ENCODE assay signal across 21 cellular contexts in genomic region chr3:128435058-128435457, GRCh38. TPM values are rescaled to one million over a fixed set of nuclear protein-coding genes. Genes with fewer than 3 reads are reported as not detected.
DNase-seq lines count a peak whose midpoint lies in the region; ATAC-seq, FAIRE-seq and TF ChIP-seq lines count a peak whose summit lies in the region.
"Had no signal": no experiment of that assay in that cellular context is flagged by ENCODE, and none has a peak within 500 bp of the region (broad histone marks: within the 10 kb centered on the region; RNA-seq: fewer than 3 reads in every experiment).

No MANE protein-coding gene starts in this region.

- peak overlapping the region; percentile 59 to 66 for H3K27ac ChIP-seq in breast epithelium
- no peak overlapping the region for H3K27ac ChIP-seq in K562 (ENCODE audit: extremely low read depth, low read depth, low read length)
- no peak overlapping the region for H3K27ac ChIP-seq in mesendoderm (ENCODE audit: low read depth, low read length)

- H3K4me1 Mint-ChIP-seq in MCF 10A (ENCODE audit: insufficient read depth, unreplicated experiment), result no peaks in the 10 kb centered on the region
- peaks cover 12% of the 10 kb centered on the region for H3K4me1 Mint-ChIP-seq in activated T-cell treated with anti-CD3 and anti-CD28 coated beads, Interleukin-2, amount 50 U/mL, for 24 hours (ENCODE audit: low read depth)

- no peak overlapping the region for H3K56ac ChIP-seq in mesendoderm (ENCODE audit: low read length)

- H3K36me3 ChIP-seq in breast epithelium, result no peaks in the 10 kb centered on the region
- H3K36me3 ChIP-seq in K562 (ENCODE audit: control insufficient read depth, insufficient read depth, low read length), result no peaks in the 10 kb centered on the region
- no peaks in the 10 kb centered on the region for H3K36me3 ChIP-seq in mesendoderm (ENCODE audit: control insufficient read depth, insufficient read depth, low read length)

- H3K4me2 ChIP-seq in K562 (ENCODE audit: insufficient read depth, low read length) (no peak overlapping the region), mesendoderm (ENCODE audit: low read length) (no peak overlapping the region)

- no peak for FAIRE-seq in K562 (lab: Jason Lieb, UNC)
- FAIRE-seq: GM12892, H54, urothelium cell line had no signal

- TF ChIP-seq RAD21 in K562 (CRISPR knock-in tag; conservative IDR thresholded peaks at IDR 0.05 in 1 of 2, IDR thresholded peaks at IDR 0.05 in 1 of 2), result no peak

- H4K5ac ChIP-seq in mesendoderm (ENCODE audit: low read length), result no peak overlapping the region

- no peak overlapping the region for H3K4ac ChIP-seq in mesendoderm (ENCODE audit: low read depth, low read length)

- H3K9me3 ChIP-seq in breast epithelium (no peaks in the 10 kb centered on the region), K562 (replicated peaks; ENCODE audit: control insufficient read depth, insufficient read depth, low read depth, low read length) (no peaks in the 10 kb centered on the region)

- DNase-seq in breast epithelium (ENCODE audit: low spot score in 2 of 2) (peak; percentile 43 to 70), MCF 10A (ENCODE audit: unreplicated experiment) (no peak), K562 (ENCODE audit: extremely low read depth in 1 of 4, low spot score in 3 of 4) (peak in 1 of 4 experiments; percentile 22), mesendoderm (peak; percentile 73), SKM-1 treated with dmso at 0.1 percent for 144 hours (lab: John Stamatoyannopoulos, UW; ENCODE audit: unreplicated experiment) (no peak), HuH-7.5 (ENCODE audit: low spot score) (no peak)
- DNase-seq in central memory CD4-positive, alpha-beta T cell, result no peak
- DNase-seq in activated T-cell treated with anti-CD3 and anti-CD28 coated beads, Interleukin-2, amount 50 U/mL, for 24 hours, result no peak
- DNase-seq: activated CD8-positive, alpha-beta memory T cell treated with anti-CD3 and anti-CD28 coated beads for 24 hours; CD4-positive, alpha-beta T cell; effector memory CD8-positive, alpha-beta T cell; hippocampal formation; NCI-H187 treated with DMSO at 0.1 percent for 48 hours; NCI-H510A; stimulated activated naive CD8-positive, alpha-beta T cell treated with anti-CD3 and anti-CD28 coated beads, Interleukin-15, amount 100 ng/mL, for 72 hours had no signal

- H3K79me1 ChIP-seq in mesendoderm (ENCODE audit: low read length), result no peaks in the 10 kb centered on the region

- no peaks in the 10 kb centered on the region for H4K20me1 ChIP-seq in K562 (replicated peaks; ENCODE audit: control insufficient read depth, insufficient read depth, low read length)

- H3K9ac ChIP-seq in K562 (ENCODE audit: insufficient read depth in 1 of 2, low read depth in 2 of 2, low read length in 2 of 2) (0 out of 4 replicates have a peak overlapping the region, but pooled peaks of 1 of the 2 experiments have one; percentile 67), mesendoderm (ENCODE audit: low read length) (no peak overlapping the region)

- in situ Hi-C loops in K562 (cut with MboI), result no loop called here

- no peak for TF ChIP-seq EP300 in K562 (IDR thresholded peaks at IDR 0.05; ENCODE audit: low read length)

- H3K4me3 ChIP-seq in breast epithelium (no peak overlapping the region), K562 (no peak overlapping the region), mesendoderm (ENCODE audit: low read length) (no peak overlapping the region)

- H2BK120ac ChIP-seq in mesendoderm (ENCODE audit: low read depth, low read length), result no peak overlapping the region

- no peak overlapping the region for H3K4me3 Mint-ChIP-seq in MCF 10A (ENCODE audit: unreplicated experiment)
- H3K4me3 Mint-ChIP-seq in activated T-cell treated with anti-CD3 and anti-CD28 coated beads, Interleukin-2, amount 50 U/mL, for 24 hours, result no peak overlapping the region
- H3K4me3 Mint-ChIP-seq: CD4-positive, alpha-beta T cell; central memory CD8-positive, alpha-beta T cell; effector memory CD8-positive, alpha-beta T cell; stimulated activated naive CD8-positive, alpha-beta T cell treated with anti-CD3 and anti-CD28 coated beads, Interleukin-15, amount 100 ng/mL, for 72 hours had no signal

- H3K79me2 ChIP-seq in K562 (ENCODE audit: control insufficient read depth, insufficient read depth, low read length) (no peaks in the 10 kb centered on the region), mesendoderm (ENCODE audit: control insufficient read depth, insufficient read depth, low read length) (no peaks in the 10 kb centered on the region)

- POLR2A ChIA-PET in MCF 10A (lab: Yijun Ruan, JAX), result interaction anchor here (0.7 kb wide), 1 partner anchor 52 kb away, joined by 3 read pairs; no protein-coding TSS in a partner anchor
- POLR2A ChIA-PET in K562 (lab: Yijun Ruan, JAX), result interaction anchor here (0.7 kb wide), 1 partner anchor 217 kb away, joined by 4 read pairs; no protein-coding TSS in a partner anchor

- TF ChIP-seq CTCF in breast epithelium (IDR thresholded peaks at IDR 0.05) (no peak), MCF 10A (IDR thresholded peaks at IDR 0.05; ENCODE audit: unreplicated experiment) (no peak), K562 (IDR thresholded peaks at IDR 0.05 in 2 of 3, conservative IDR thresholded peaks at IDR 0.05 in 1 of 3; ENCODE audit: insufficient read depth in 2 of 3, low read depth in 1 of 3, low read length in 3 of 3) (no peak)

- peak; percentile 35 for ATAC-seq in K562
- ATAC-seq: effector memory CD8-positive, alpha-beta T cell; left lobe of liver had no signal

- no peak overlapping the region for H3K18ac ChIP-seq in mesendoderm (ENCODE audit: low read length)

- no peaks in the 10 kb centered on the region for H3K9me1 ChIP-seq in K562 (ENCODE audit: control insufficient read depth, insufficient read depth, low read length)

- H3K27me3 Mint-ChIP-seq in MCF 10A (ENCODE audit: insufficient read depth, unreplicated experiment), result peaks cover 64% of the 10 kb centered on the region
- peaks cover 59% of the 10 kb centered on the region for H3K27me3 Mint-ChIP-seq in activated T-cell treated with anti-CD3 and anti-CD28 coated beads, Interleukin-2, amount 50 U/mL, for 24 hours

- intact Hi-C loops in breast epithelium (cut with DNase I; ENCODE audit: low total_unique reads) (no loop called here), MCF 10A (cut with micrococcal nuclease) (no loop called here), K562 (cut with micrococcal nuclease) (loop anchor here (5.0 to 10.0 kb wide), 3 partner anchors 150 to 260 kb away; no protein-coding TSS in a partner anchor)

- BruUV-seq in MCF 10A (replicated peaks; lab: Mats Ljungman, UMichigan) (no TSS peak), K562 (replicated peaks; lab: Mats Ljungman, UMichigan) (no TSS peak)

- no peak overlapping the region for H3K27ac Mint-ChIP-seq in MCF 10A (ENCODE audit: low read depth, unreplicated experiment)
- no peak overlapping the region for H3K27ac Mint-ChIP-seq in activated T-cell treated with anti-CD3 and anti-CD28 coated beads, Interleukin-2, amount 50 U/mL, for 24 hours
- H3K27ac Mint-ChIP-seq: CD4-positive, alpha-beta T cell; effector memory CD8-positive, alpha-beta T cell; stimulated activated naive CD8-positive, alpha-beta T cell treated with anti-CD3 and anti-CD28 coated beads, Interleukin-15, amount 100 ng/mL, for 72 hours had no signal

- no peak overlapping the region for H3K23ac ChIP-seq in mesendoderm (ENCODE audit: low read length)

- H2AFZ ChIP-seq in K562 (ENCODE audit: low read depth, low read length), result no peak overlapping the region

- no peaks in the 10 kb centered on the region for H3K27me3 ChIP-seq in breast epithelium
- H3K27me3 ChIP-seq in K562 (ENCODE audit: control insufficient read depth in 2 of 2, insufficient read depth in 2 of 2, low read length in 2 of 2), result peaks cover 1 to 2% of the 10 kb centered on the region in 2 experiments; a peak in 1 of 5 replicates
- H3K27me3 ChIP-seq in mesendoderm (ENCODE audit: insufficient read depth, low read length, poor library complexity), result peaks cover 8% of the 10 kb centered on the region

- no peak overlapping the region for H2AK5ac ChIP-seq in mesendoderm (ENCODE audit: low read length)

- no peaks in the 10 kb centered on the region for H3K9me3 Mint-ChIP-seq in MCF 10A (ENCODE audit: unreplicated experiment)
- H3K9me3 Mint-ChIP-seq in activated T-cell treated with anti-CD3 and anti-CD28 coated beads, Interleukin-2, amount 50 U/mL, for 24 hours, result no peaks in the 10 kb centered on the region
- H3K9me3 Mint-ChIP-seq: CD4-positive, alpha-beta T cell; central memory CD8-positive, alpha-beta T cell; effector memory CD8-positive, alpha-beta T cell; stimulated activated naive CD8-positive, alpha-beta T cell treated with anti-CD3 and anti-CD28 coated beads, Interleukin-15, amount 100 ng/mL, for 72 hours had no signal

- no peaks in the 10 kb centered on the region for H3K36me3 Mint-ChIP-seq in MCF 10A (ENCODE audit: insufficient read depth, unreplicated experiment)
- no peaks in the 10 kb centered on the region for H3K36me3 Mint-ChIP-seq in activated T-cell treated with anti-CD3 and anti-CD28 coated beads, Interleukin-2, amount 50 U/mL, for 24 hours (ENCODE audit: low read depth)

- no peak overlapping the region for H2BK5ac ChIP-seq in mesendoderm (ENCODE audit: low read length)

- WGBS in K562 (ENCODE audit: insufficient coverage, low coverage, missing lambda C conversion rate), result no CpG with 5 or more reads among the region's 6 CpGs
- no CpG with 5 or more reads among the region's 6 CpGs for WGBS in mesendoderm (ENCODE audit: extremely low coverage, insufficient coverage, low lambda C conversion rate)

- CTCF ChIA-PET in MCF 10A (lab: Yijun Ruan, JAX) (interaction anchor here (0.7 to 1.5 kb wide), 2 partner anchors 62 to 73 kb away, joined by 3 to 4 read pairs; no protein-coding TSS in a partner anchor), K562 (lab: Yijun Ruan, JAX; ENCODE audit: low intra/inter-chr PET ratio) (no interaction called here)

- no peak overlapping the region for H4K8ac ChIP-seq in mesendoderm (ENCODE audit: low read depth, low read length)

- H3K4me1 ChIP-seq in breast epithelium (no peaks in the 10 kb centered on the region), K562 (replicated peaks in 1 of 2; ENCODE audit: control insufficient read depth in 2 of 2, insufficient read depth in 2 of 2, low read length in 2 of 2) (peaks cover 4 to 39% of the 10 kb centered on the region in 2 experiments; a peak in 3 of 5 replicates), mesendoderm (ENCODE audit: control insufficient read depth, low read depth, low read length) (no peaks in the 10 kb centered on the region)

- TF ChIP-seq POLR2A in breast epithelium (IDR thresholded peaks at IDR 0.05), result no peak
- TF ChIP-seq POLR2A in K562 (conservative IDR thresholded peaks at IDR 0.05), result no peak

- no peak overlapping the region for H2BK15ac ChIP-seq in mesendoderm (replicated peaks; ENCODE audit: low read depth)

RNA-seq across cellular contexts. Expression of gene DNAJB8, which starts 31.6 kb away (rescaled TPM):
- not detected for total RNA-seq in breast epithelium
- total RNA-seq in MCF 10A (2022), result not detected in 2 replicates
- not detected in 2 replicates for total RNA-seq in K562 (2011; cell fraction: chromatin; rRNA removed; ENCODE audit: low replicate concordance)
- not detected in 2 replicates for total RNA-seq in K562 (2011; cell fraction: nucleolus; rRNA removed)
- total RNA-seq in K562 (2011; cell fraction: nucleoplasm; rRNA removed), result not detected in 2 replicates
- 0.04 TPM in 1 of 2 replicates, not detected in the other for total RNA-seq in K562 (2014; rRNA removed)
- total RNA-seq in K562 (2014; rRNA removed; fragmentation: Illumina TruSeq; extraction: Trizol), result not detected in 2 replicates
- total RNA-seq in K562 (2015; rRNA removed; fragmentation: Illumina TruSeq; extraction: Trizol), result not detected in 2 replicates
- not detected in 2 replicates for total RNA-seq in K562 (2021)
- polyA plus RNA-seq in K562 (2011; rRNA removed), result not detected in 2 replicates
- not detected in 2 replicates for polyA plus RNA-seq in K562 (2011; cell fraction: cytosol; rRNA removed)
- not detected in 2 replicates for polyA plus RNA-seq in K562 (2011; cell fraction: nucleus; rRNA removed)
- not detected in 2 replicates for polyA plus RNA-seq in K562 (2012)
- polyA plus RNA-seq in K562 (2014; fragmentation: Illumina TruSeq; extraction: Trizol), result not detected in 2 replicates
- polyA plus RNA-seq in K562 (2014; fragmentation: Nextera tagmentation; extraction: Ambion mirVana), result not detected
- not detected in 2 replicates for polyA plus RNA-seq in K562 (2014; rRNA removed)
- not detected in 2 replicates for polyA minus RNA-seq in K562 (2011; rRNA and poly(A)+ RNA removed)
- not detected in 2 replicates for polyA minus RNA-seq in K562 (2011; cell fraction: cytosol; rRNA and poly(A)+ RNA removed)
- polyA minus RNA-seq in K562 (2011; cell fraction: nucleus; rRNA and poly(A)+ RNA removed), result not detected in 2 replicates
- polyA plus RNA-seq in mesendoderm (2013, experiment 1 of 2), result not detected
- polyA plus RNA-seq in mesendoderm (2013, experiment 2 of 2), result not detected
- total RNA-seq: CD4-positive, alpha-beta T cell; left lobe of liver; OCI-LY7 had no signal

RNA-seq across cellular contexts. Expression of gene GATA2, which starts 57.9 kb away (rescaled TPM):
- 10 to 100 TPM in 1 of 3 donors, 1 to 10 TPM in 2; 6.0 to 14.4 (median 6.6) TPM for total RNA-seq in breast epithelium
- total RNA-seq in MCF 10A (2022), result 0.51 and 0.56 TPM in 2 replicates
- 49.8 and 107 TPM in 2 replicates for total RNA-seq in K562 (2011; cell fraction: chromatin; rRNA removed; ENCODE audit: low replicate concordance)
- total RNA-seq in K562 (2011; cell fraction: nucleolus; rRNA removed), result 84.0 and 88.4 TPM in 2 replicates
- total RNA-seq in K562 (2011; cell fraction: nucleoplasm; rRNA removed), result 50.5 and 57.9 TPM in 2 replicates
- total RNA-seq in K562 (2014; rRNA removed), result 86.9 and 125 TPM in 2 replicates
- 32.6 and 32.8 TPM in 2 replicates for total RNA-seq in K562 (2014; rRNA removed; fragmentation: Illumina TruSeq; extraction: Trizol)
- total RNA-seq in K562 (2015; rRNA removed; fragmentation: Illumina TruSeq; extraction: Trizol), result 50.8 and 55.3 TPM in 2 replicates
- total RNA-seq in K562 (2021), result 215 and 218 TPM in 2 replicates
- 28.9 and 29.6 TPM in 2 replicates for polyA plus RNA-seq in K562 (2011; rRNA removed)
- 29.6 and 67.6 TPM in 2 replicates for polyA plus RNA-seq in K562 (2011; cell fraction: cytosol; rRNA removed)
- 108 and 210 TPM in 2 replicates for polyA plus RNA-seq in K562 (2011; cell fraction: nucleus; rRNA removed)
- polyA plus RNA-seq in K562 (2012), result 126 and 159 TPM in 2 replicates
- polyA plus RNA-seq in K562 (2014; fragmentation: Illumina TruSeq; extraction: Trizol), result 74.6 and 129 TPM in 2 replicates
- polyA plus RNA-seq in K562 (2014; fragmentation: Nextera tagmentation; extraction: Ambion mirVana), result 10 to 100 TPM in 1 of 2 experiments, 1 to 10 TPM in 1; 8.5 to 11.6 TPM
- 113 and 118 TPM in 2 replicates for polyA plus RNA-seq in K562 (2014; rRNA removed)
- polyA minus RNA-seq in K562 (2011; rRNA and poly(A)+ RNA removed), result 12.2 and 21.4 TPM in 2 replicates
- 57.2 and 76.2 TPM in 2 replicates for polyA minus RNA-seq in K562 (2011; cell fraction: cytosol; rRNA and poly(A)+ RNA removed)
- 42.5 and 50.0 TPM in 2 replicates for polyA minus RNA-seq in K562 (2011; cell fraction: nucleus; rRNA and poly(A)+ RNA removed)
- 0.80 TPM for polyA plus RNA-seq in mesendoderm (2013, experiment 1 of 2)
- polyA plus RNA-seq in mesendoderm (2013, experiment 2 of 2), result 0.69 TPM
- total RNA-seq: OCI-LY7 had no signal

Comparison
In these comparisons a context has a peak if more than half of its experiments do, and no peak if none do; other contexts are left out.
1. DNase-seq: peak in breast epithelium (2 of 2) and mesendoderm (single experiment); none in MCF 10A (single experiment), SKM-1 treated with dmso at 0.1 percent for 144 hours (single experiment), central memory CD4-positive, alpha-beta T cell (single experiment), HuH-7.5 (single experiment) and activated T-cell treated with anti-CD3 and anti-CD28 coated beads, Interleukin-2, amount 50 U/mL, for 24 hours (single experiment).
2. H3K27ac ChIP-seq: peak in breast epithelium (2 of 2); none in K562 (single experiment) and mesendoderm (single experiment).